In genomic region chr4:185061610-185062009, GRCh38 we compare ENCODE assay signal across 40 cellular contexts. TPM values are rescaled to one million over a fixed set of nuclear protein-coding genes. Genes with fewer than 3 reads are reported as not detected.
"Had no signal": no experiment of that assay in that cellular context is flagged by ENCODE, and none has a peak within 500 bp of the region (broad histone marks: within the 10 kb centered on the region; RNA-seq: fewer than 3 reads in every experiment).

No MANE protein-coding gene starts in this region.

- H3K4me3 ChIP-seq: MG63 had no signal

- H3K36me3 ChIP-seq: MG63 had no signal

- DNase-seq: Karpas-422, Kasumi-1, MG63, MM.1S, MV-4-11, NCI-H1048, NCI-H1092, NCI-H1092 treated with DMSO at 0.1 percent for 48 hours, NCI-H1105, NCI-H1105 treated with DMSO at 0.1 percent for 48 hours, NCI-H1417, NCI-H1417 treated with DMSO at 0.1 percent for 48 hours, NCI-H1436, NCI-H1436 treated with DMSO at 0.1 percent for 48 hours, NCI-H146, NCI-H1694, NCI-H1694 treated with DMSO at 0.1 percent for 48 hours, NCI-H187, NCI-H187 treated with DMSO at 0.1 percent for 48 hours, NCI-H1930, NCI-H2029, NCI-H2029 treated with DMSO at 0.1 percent for 48 hours, NCI-H2081, NCI-H2081 treated with DMSO at 0.1 percent for 48 hours, NCI-H2107, NCI-H2171, NCI-H2171 treated with DMSO at 0.1 percent for 48 hours, NCI-H2227 treated with DMSO at 0.1 percent for 48 hours, NCI-H226, NCI-H345, NCI-H446, NCI-H446 treated with DMSO at 0.1 percent for 48 hours, NCI-H510A, NCI-H510A treated with DMSO at 0.1 percent for 48 hours, NCI-H524, NCI-H524 treated with DMSO at 0.1 percent for 48 hours had no signal

- H3K9me3 ChIP-seq: MG63 had no signal

- H3K27me3 ChIP-seq: MG63 had no signal

RNA-seq across cellular contexts. Expression of gene HELT, which starts 43.3 kb away (rescaled TPM):
- total RNA-seq: LHCN-M2, M059J, MCF 10A, NCI-H460 had no signal
